In the genomic region with DNA sequence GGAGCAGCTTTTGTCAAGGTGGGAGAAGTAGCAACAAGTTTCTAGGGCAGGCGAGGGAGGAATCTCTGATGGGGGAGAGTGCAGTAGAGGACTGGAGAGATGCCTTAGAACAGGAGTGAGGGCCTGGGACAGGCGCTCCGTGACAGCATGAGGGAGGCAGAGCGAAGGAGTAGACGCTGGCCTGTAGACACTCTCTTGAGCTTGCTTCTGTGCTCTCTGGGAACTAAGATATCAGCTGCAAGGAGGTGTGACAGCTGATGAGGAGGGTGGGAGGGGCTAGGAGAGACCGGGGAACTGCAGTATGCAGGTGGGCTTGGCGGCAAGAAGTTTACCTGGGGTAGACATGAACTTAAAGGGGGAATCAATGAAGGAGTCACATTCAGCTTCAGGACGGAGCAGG, we compare ENCODE assay signal across 24 cellular contexts. TPM values are rescaled to one million over a fixed set of nuclear protein-coding genes. Genes with fewer than 3 reads are reported as not detected.
A peak's percentile ranks its signal among the peaks of the same experiment; 100 is the strongest.
DNase-seq lines count a peak whose midpoint lies in the region; ATAC-seq and TF ChIP-seq lines count a peak whose summit lies in the region.
"Had no signal": no experiment of that assay in that cellular context is flagged by ENCODE, and none has a peak within 500 bp of the region (broad histone marks: within the 10 kb centered on the region; RNA-seq: fewer than 3 reads in every experiment).

No MANE protein-coding gene starts in this region.

- H3K27me3 Mint-ChIP-seq in WTC11 (ENCODE audit: low read depth), result no peaks in the 10 kb centered on the region; the same call in 1 of the 2 replicates
- H3K27me3 Mint-ChIP-seq in glutamatergic neuron (ENCODE audit: unreplicated experiment), result peaks cover 13% of the 10 kb centered on the region
- H3K27me3 Mint-ChIP-seq: dendritic cell treated with granulocyte-macrophage colony-stimulating factor and Interleukin-4, amounts not matched to agents 40 ng/mL and 50 ng/mL, for 4 days had no signal

- H3K27ac Mint-ChIP-seq in WTC11, result peak overlapping the region; percentile 11; the same call in 1 of the 2 replicates
- peak overlapping the region; percentile 99 for H3K27ac Mint-ChIP-seq in glutamatergic neuron (ENCODE audit: unreplicated experiment)
- peak overlapping the region; percentile 67 for H3K27ac Mint-ChIP-seq in stimulated activated effector memory CD8-positive, alpha-beta T cell treated with anti-CD3 and anti-CD28 coated beads, Interleukin-12 subunit alpha, Interleukin-12 subunit beta, amount 100 ng/mL, for 72 hours
- H3K27ac Mint-ChIP-seq: dendritic cell treated with granulocyte-macrophage colony-stimulating factor and Interleukin-4, amounts not matched to agents 40 ng/mL and 50 ng/mL, for 4 days had no signal

- CTCF ChIA-PET in WTC11 (lab: Charles Lee), result interaction anchor here (1.4 kb wide), 1 partner anchor 48 kb away, joined by 7 read pairs; no protein-coding TSS in a partner anchor

- H3K4me3 ChIP-seq in heart right ventricle, result no peak overlapping the region
- H3K4me3 ChIP-seq: HAP-1, left lung, psoas muscle, SK-N-MC, testis had no signal

- H3K9me3 Mint-ChIP-seq in WTC11 (no peaks in the 10 kb centered on the region), glutamatergic neuron (ENCODE audit: unreplicated experiment) (peaks cover 3% of the 10 kb centered on the region)
- H3K9me3 Mint-ChIP-seq in stimulated activated effector memory CD8-positive, alpha-beta T cell treated with anti-CD3 and anti-CD28 coated beads, Interleukin-12 subunit alpha, Interleukin-12 subunit beta, amount 100 ng/mL, for 72 hours, result no peaks in the 10 kb centered on the region
- H3K9me3 Mint-ChIP-seq: dendritic cell treated with granulocyte-macrophage colony-stimulating factor and Interleukin-4, amounts not matched to agents 40 ng/mL and 50 ng/mL, for 4 days had no signal

- H3K4me1 Mint-ChIP-seq in WTC11, result peaks cover 28% of the 10 kb centered on the region
- peaks cover 53% of the 10 kb centered on the region for H3K4me1 Mint-ChIP-seq in glutamatergic neuron (ENCODE audit: low read depth, unreplicated experiment)
- peaks cover 68% of the 10 kb centered on the region for H3K4me1 Mint-ChIP-seq in stimulated activated effector memory CD8-positive, alpha-beta T cell treated with anti-CD3 and anti-CD28 coated beads, Interleukin-12 subunit alpha, Interleukin-12 subunit beta, amount 100 ng/mL, for 72 hours

- intact Hi-C loops in left ventricle myocardium superior (cut with micrococcal nuclease) (no loop called here), heart right ventricle (cut with DNase I) (no loop called here)

- H3K36me3 Mint-ChIP-seq in WTC11 (peaks cover 6% of the 10 kb centered on the region), glutamatergic neuron (ENCODE audit: unreplicated experiment) (no peaks in the 10 kb centered on the region)
- H3K36me3 Mint-ChIP-seq in stimulated activated effector memory CD8-positive, alpha-beta T cell treated with anti-CD3 and anti-CD28 coated beads, Interleukin-12 subunit alpha, Interleukin-12 subunit beta, amount 100 ng/mL, for 72 hours, result peaks cover 56% of the 10 kb centered on the region

- H3K9me3 ChIP-seq in heart right ventricle, result no peaks in the 10 kb centered on the region
- H3K9me3 ChIP-seq: HAP-1, left lung, psoas muscle, testis had no signal

- peaks cover 6 to 97% (median 61%) of the 10 kb centered on the region in 9 donors for H3K4me1 ChIP-seq in heart right ventricle
- H3K4me1 ChIP-seq: HAP-1 had no signal

- H3K4me3 Mint-ChIP-seq in WTC11, result no peak overlapping the region
- no peak overlapping the region for H3K4me3 Mint-ChIP-seq in glutamatergic neuron (ENCODE audit: unreplicated experiment)
- no peak overlapping the region for H3K4me3 Mint-ChIP-seq in stimulated activated effector memory CD8-positive, alpha-beta T cell treated with anti-CD3 and anti-CD28 coated beads, Interleukin-12 subunit alpha, Interleukin-12 subunit beta, amount 100 ng/mL, for 72 hours
- H3K4me3 Mint-ChIP-seq: CD14-positive monocyte; dendritic cell treated with granulocyte-macrophage colony-stimulating factor and Interleukin-4, amounts not matched to agents 40 ng/mL and 50 ng/mL, for 4 days had no signal

- 61 to 63% methylated on average over 7 to 8 of the region's 8 CpGs for WGBS in heart right ventricle, 2 donors

- TF ChIP-seq CTCF in heart right ventricle (IDR thresholded peaks at IDR 0.05) (no peak), WTC11 (IDR thresholded peaks at IDR 0.05) (no peak), glutamatergic neuron (IDR thresholded peaks at IDR 0.05; ENCODE audit: partially characterized antibody, unreplicated experiment) (no peak)

- no peak overlapping the region for H3K27ac ChIP-seq in heart right ventricle
- H3K27ac ChIP-seq: left lung, psoas muscle, RWPE1, SK-N-MC, testis had no signal

- H3K36me3 ChIP-seq in heart right ventricle, result peaks cover 0 to 5% (median 0%) of the 10 kb centered on the region in 9 donors
- H3K36me3 ChIP-seq: left lung had no signal

- H3K27me3 ChIP-seq in heart right ventricle, result peaks cover 0 to 61% (median 0%) of the 10 kb centered on the region in 7 donors
- H3K27me3 ChIP-seq: left lung, testis had no signal

- POLR2A ChIA-PET in WTC11 (lab: Charles Lee), result no interaction called here

- no peak for DNase-seq in left ventricle myocardium superior
- DNase-seq in heart right ventricle, result no peak
- DNase-seq in WTC11 (ENCODE audit: low spot score), result no peak
- no peak for DNase-seq in glutamatergic neuron
- no peak for DNase-seq in stimulated activated effector memory CD8-positive, alpha-beta T cell treated with anti-CD3 and anti-CD28 coated beads, Interleukin-12 subunit alpha, Interleukin-12 subunit beta, amount 100 ng/mL, for 72 hours (ENCODE audit: low spot score in 2 of 2)
- no peak for DNase-seq in stimulated activated CD4-positive, alpha-beta T cell treated with anti-CD3 and anti-CD28 coated beads, Interleukin-4, amount 100 ng/mL, for 24 hours
- DNase-seq: activated CD4-positive, alpha-beta T cell treated with anti-CD3 and anti-CD28 coated beads, Interleukin-2, amount 50 U/mL, for 48 hours; activated T-cell treated with anti-CD3 and anti-CD28 coated beads, Interleukin-2, amount 50 U/mL, for 48 hours; amniotic stem cell; DMS79; Karpas-422; left lung; MV-4-11; NCI-H1694; NCI-H748 treated with DMSO at 0.1 percent for 48 hours; psoas muscle; testis had no signal

- ATAC-seq in left ventricle myocardium superior, result peak; percentile 9
- no peak for ATAC-seq in heart right ventricle
- ATAC-seq in WTC11, result no peak
- ATAC-seq in stimulated activated effector memory CD8-positive, alpha-beta T cell treated with anti-CD3 and anti-CD28 coated beads, Interleukin-12 subunit alpha, Interleukin-12 subunit beta, amount 100 ng/mL, for 72 hours, result no peak
- ATAC-seq in GM21360 (IDR thresholded peaks at IDR 0.05; ENCODE audit: unreplicated experiment), result no peak
- no peak for ATAC-seq in GM18502 (IDR thresholded peaks at IDR 0.05; ENCODE audit: poor library complexity, unreplicated experiment)
- ATAC-seq: left lung, psoas muscle had no signal

TF ChIP-seq in WTC11, 78 proteins besides CTCF, POLR2A, EP300 and RAD21 (continues in another document):
- TF ChIP-seq ELF4 (CRISPR knock-in tag; IDR thresholded peaks at IDR 0.05; ENCODE audit: low read depth), result no peak
- TF ChIP-seq, protein P1, sequence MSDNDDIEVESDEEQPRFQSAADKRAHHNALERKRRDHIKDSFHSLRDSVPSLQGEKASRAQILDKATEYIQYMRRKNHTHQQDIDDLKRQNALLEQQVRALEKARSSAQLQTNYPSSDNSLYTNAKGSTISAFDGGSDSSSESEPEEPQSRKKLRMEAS (CRISPR knock-in tag; IDR thresholded peaks at IDR 0.05), result no peak
- no peak for TF ChIP-seq JUN (CRISPR knock-in tag; IDR thresholded peaks at IDR 0.05)
- TF ChIP-seq FOXK1 (CRISPR knock-in tag; IDR thresholded peaks at IDR 0.05), result no peak
- TF ChIP-seq NFE2L1 (CRISPR knock-in tag; IDR thresholded peaks at IDR 0.05), result no peak
- no peak for TF ChIP-seq TCF7 (CRISPR knock-in tag; IDR thresholded peaks at IDR 0.05; ENCODE audit: low read depth)
- no peak for TF ChIP-seq NFYB (CRISPR knock-in tag; conservative IDR thresholded peaks at IDR 0.05; ENCODE audit: low read depth)
- TF ChIP-seq, protein P2, sequence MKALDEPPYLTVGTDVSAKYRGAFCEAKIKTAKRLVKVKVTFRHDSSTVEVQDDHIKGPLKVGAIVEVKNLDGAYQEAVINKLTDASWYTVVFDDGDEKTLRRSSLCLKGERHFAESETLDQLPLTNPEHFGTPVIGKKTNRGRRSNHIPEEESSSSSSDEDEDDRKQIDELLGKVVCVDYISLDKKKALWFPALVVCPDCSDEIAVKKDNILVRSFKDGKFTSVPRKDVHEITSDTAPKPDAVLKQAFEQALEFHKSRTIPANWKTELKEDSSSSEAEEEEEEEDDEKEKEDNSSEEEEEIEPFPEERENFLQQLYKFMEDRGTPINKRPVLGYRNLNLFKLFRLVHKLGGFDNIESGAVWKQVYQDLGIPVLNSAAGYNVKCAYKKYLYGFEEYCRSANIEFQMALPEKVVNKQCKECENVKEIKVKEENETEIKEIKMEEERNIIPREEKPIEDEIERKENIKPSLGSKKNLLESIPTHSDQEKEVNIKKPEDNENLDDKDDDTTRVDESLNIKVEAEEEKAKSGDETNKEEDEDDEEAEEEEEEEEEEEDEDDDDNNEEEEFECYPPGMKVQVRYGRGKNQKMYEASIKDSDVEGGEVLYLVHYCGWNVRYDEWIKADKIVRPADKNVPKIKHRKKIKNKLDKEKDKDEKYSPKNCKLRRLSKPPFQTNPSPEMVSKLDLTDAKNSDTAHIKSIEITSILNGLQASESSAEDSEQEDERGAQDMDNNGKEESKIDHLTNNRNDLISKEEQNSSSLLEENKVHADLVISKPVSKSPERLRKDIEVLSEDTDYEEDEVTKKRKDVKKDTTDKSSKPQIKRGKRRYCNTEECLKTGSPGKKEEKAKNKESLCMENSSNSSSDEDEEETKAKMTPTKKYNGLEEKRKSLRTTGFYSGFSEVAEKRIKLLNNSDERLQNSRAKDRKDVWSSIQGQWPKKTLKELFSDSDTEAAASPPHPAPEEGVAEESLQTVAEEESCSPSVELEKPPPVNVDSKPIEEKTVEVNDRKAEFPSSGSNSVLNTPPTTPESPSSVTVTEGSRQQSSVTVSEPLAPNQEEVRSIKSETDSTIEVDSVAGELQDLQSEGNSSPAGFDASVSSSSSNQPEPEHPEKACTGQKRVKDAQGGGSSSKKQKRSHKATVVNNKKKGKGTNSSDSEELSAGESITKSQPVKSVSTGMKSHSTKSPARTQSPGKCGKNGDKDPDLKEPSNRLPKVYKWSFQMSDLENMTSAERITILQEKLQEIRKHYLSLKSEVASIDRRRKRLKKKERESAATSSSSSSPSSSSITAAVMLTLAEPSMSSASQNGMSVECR (CRISPR knock-in tag; IDR thresholded peaks at IDR 0.05; ENCODE audit: borderline replicate concordance), result no peak
- TF ChIP-seq ZNF138 (CRISPR knock-in tag; conservative IDR thresholded peaks at IDR 0.05), result no peak

RNA-seq across cellular contexts. Expression of a gene that starts 35.7 kb away (rescaled TPM):
- total RNA-seq in left ventricle myocardium superior (35.9 TPM), heart right ventricle (10 to 100 TPM; 33.5 to 39.3 (median 37.6) TPM), WTC11 (2021) (28.7 to 36.2 TPM (median 33.7 TPM) in 3 replicates), glutamatergic neuron (ENCODE audit: unreplicated experiment) (60.0 TPM)
- 10 to 100 TPM; 14.0 to 18.5 TPM for polyA plus RNA-seq in heart right ventricle

RNA-seq across cellular contexts. Expression of a gene that starts 42.1 kb away (rescaled TPM):
- total RNA-seq in left ventricle myocardium superior (33.9 TPM), heart right ventricle (10 to 100 TPM; 18.2 to 59.0 (median 27.1) TPM), WTC11 (2021) (32.1 to 48.0 TPM (median 45.2 TPM) in 3 replicates), glutamatergic neuron (ENCODE audit: unreplicated experiment) (60.3 TPM)
- polyA plus RNA-seq in heart right ventricle, result 10 to 100 TPM; 26.4 to 58.7 TPM

Comparison
In these comparisons a context has a peak if more than half of its experiments do, and no peak if none do; other contexts are left out.
1. H3K27ac Mint-ChIP-seq: peak in every context shown above with its lines; median percentile 99 in glutamatergic neuron; 67 in stimulated activated effector memory CD8-positive, alpha-beta T cell treated with anti-CD3 and anti-CD28 coated beads, Interleukin-12 subunit alpha, Interleukin-12 subunit beta, amount 100 ng/mL, for 72 hours; 11 in WTC11.